Comparison of ENCODE assay signal across 24 cellular contexts in genomic region chr14:105501504-105502291, GRCh38. TPM values are rescaled to one million over a fixed set of nuclear protein-coding genes. Genes with fewer than 3 reads are reported as not detected.
A peak's percentile ranks its signal among the peaks of the same experiment; 100 is the strongest.
DNase-seq lines count a peak whose midpoint lies in the region; ATAC-seq, FAIRE-seq and TF ChIP-seq lines count a peak whose summit lies in the region.
"Had no signal": no experiment of that assay in that cellular context is flagged by ENCODE, and none has a peak within 500 bp of the region (broad histone marks: within the 10 kb centered on the region; RNA-seq: fewer than 3 reads in every experiment).

No MANE protein-coding gene starts in this region.

- in situ Hi-C loops in K562 (cut with MboI), result no loop called here

- H3K79me2 ChIP-seq in K562 (ENCODE audit: control insufficient read depth, insufficient read depth, low read length), result no peaks in the 10 kb centered on the region

- no peaks in the 10 kb centered on the region for H3K36me3 Mint-ChIP-seq in CD4-positive, alpha-beta T cell (ENCODE audit: low read depth)

- H3K27ac ChIP-seq in CD4-positive, alpha-beta T cell (ENCODE audit: low read depth, low read length), result no peak overlapping the region
- no peak overlapping the region for H3K27ac ChIP-seq in K562 (ENCODE audit: extremely low read depth, low read depth, low read length)
- H3K27ac ChIP-seq: HL-60, KMS-11 had no signal

- H3K4me3 Mint-ChIP-seq in CD4-positive, alpha-beta T cell, result no peak overlapping the region
- H3K4me3 Mint-ChIP-seq: H9 had no signal

- H3K27me3 Mint-ChIP-seq in CD4-positive, alpha-beta T cell, result no peaks in the 10 kb centered on the region

- TF ChIP-seq CTCF in CD4-positive, alpha-beta T cell (IDR thresholded peaks at IDR 0.05), result no peak
- TF ChIP-seq CTCF in K562 (IDR thresholded peaks at IDR 0.05 in 2 of 3, conservative IDR thresholded peaks at IDR 0.05 in 1 of 3; ENCODE audit: insufficient read depth in 2 of 3, low read depth in 1 of 3, low read length in 3 of 3) (no peak), foreskin fibroblast (IDR thresholded peaks at IDR 0.05; ENCODE audit: low read depth, low read length) (no peak)

- no peak for FAIRE-seq in K562 (lab: Jason Lieb, UNC)
- FAIRE-seq: D721Med, RCC 7860 had no signal

- peaks cover 0 to 39% of the 10 kb centered on the region in 2 experiments; a peak in 2 of 5 replicates for H3K4me1 ChIP-seq in K562 (replicated peaks in 1 of 2; ENCODE audit: control insufficient read depth in 2 of 2, insufficient read depth in 2 of 2, low read length in 2 of 2)

- CTCF ChIA-PET in CD4-positive, alpha-beta T cell (lab: Charles Lee), result interaction anchor here (1.7 to 2.0 kb wide), 2 partner anchors 11 to 21 kb away, joined by 5 to 6 read pairs; partner anchors contain the start of gene TEDC1
- CTCF ChIA-PET in K562 (lab: Yijun Ruan, JAX; ENCODE audit: low intra/inter-chr PET ratio), result no interaction called here

- WGBS in K562 (ENCODE audit: insufficient coverage, low coverage, missing lambda C conversion rate), result 62% methylated on average over 6 of the region's 13 CpGs

- no peak for TF ChIP-seq POLR2A in K562 (conservative IDR thresholded peaks at IDR 0.05)

- H2AFZ ChIP-seq in K562 (ENCODE audit: low read depth, low read length), result no peak overlapping the region

- H3K9ac ChIP-seq in K562 (ENCODE audit: insufficient read depth in 1 of 2, low read depth in 2 of 2, low read length in 2 of 2), result no peak overlapping the region
- H3K9ac ChIP-seq: KMS-11 had no signal

- intact Hi-C loops in CD4-positive, alpha-beta T cell (cut with DNase I, micrococcal nuclease), result no loop called here
- intact Hi-C loops in K562 (cut with micrococcal nuclease) (no loop called here), posterior vena cava (cut with DNase I) (no loop called here)

- BruUV-seq in K562 (replicated peaks; lab: Mats Ljungman, UMichigan), result no TSS peak

- no peaks in the 10 kb centered on the region for H3K36me3 ChIP-seq in H7 (replicated peaks; ENCODE audit: control insufficient read depth, insufficient read depth, low read length)
- H3K36me3 ChIP-seq in K562 (ENCODE audit: control insufficient read depth, insufficient read depth, low read length), result no peaks in the 10 kb centered on the region

- no peaks in the 10 kb centered on the region for H3K9me1 ChIP-seq in K562 (ENCODE audit: control insufficient read depth, insufficient read depth, low read length)

- no peaks in the 10 kb centered on the region for H3K9me3 Mint-ChIP-seq in CD4-positive, alpha-beta T cell
- H3K9me3 Mint-ChIP-seq: CD8-positive, alpha-beta memory T cell had no signal

- no peaks in the 10 kb centered on the region for H3K27me3 ChIP-seq in CD4-positive, alpha-beta T cell (ENCODE audit: control insufficient read depth, insufficient read depth, low read length)
- H3K27me3 ChIP-seq in H7 (ENCODE audit: control insufficient read depth, insufficient read depth, low read length), result no peaks in the 10 kb centered on the region
- peaks cover 0 to 12% of the 10 kb centered on the region in 2 experiments; a peak in 2 of 5 replicates for H3K27me3 ChIP-seq in K562 (ENCODE audit: control insufficient read depth in 2 of 2, insufficient read depth in 2 of 2, low read length in 2 of 2)
- H3K27me3 ChIP-seq: BLaER1 treated with 17β-estradiol and CSF1 and Interleukin-3, amounts not matched to agents 10 nM and 100 nM had no signal

- H3K4me2 ChIP-seq in K562 (ENCODE audit: insufficient read depth, low read length), result no peak overlapping the region
- H3K4me2 ChIP-seq: KMS-11 had no signal

- H3K27ac Mint-ChIP-seq in CD4-positive, alpha-beta T cell, result peak overlapping the region; percentile 65

- H3K4me3 ChIP-seq in H7 (ENCODE audit: insufficient read depth, low read depth, low read length), result no peak overlapping the region
- H3K4me3 ChIP-seq in K562, result no peak overlapping the region
- H3K4me3 ChIP-seq in foreskin fibroblast (ENCODE audit: low read depth in 1 of 2, low read length in 2 of 2), result no peak overlapping the region
- H3K4me3 ChIP-seq: BLaER1 treated with 17β-estradiol and CSF1 and Interleukin-3, amounts not matched to agents 10 nM and 100 nM had no signal

- no peak for DNase-seq in CD4-positive, alpha-beta T cell
- DNase-seq in H7 (peak; percentile 33), K562 (ENCODE audit: extremely low read depth in 1 of 4, low spot score in 3 of 4) (no peak), posterior vena cava (ENCODE audit: low spot score) (peak; percentile 64), foreskin fibroblast (no peak), COLO668 (lab: John Stamatoyannopoulos, UW; ENCODE audit: unreplicated experiment) (no peak)
- DNase-seq: DMS53, GF-D8, H9, MV-4-11, NCI-H1694, NCI-H2081, NCI-H2171, NCI-H446, NCI-H526, OCI-M1, SHP77 had no signal

- no peak for TF ChIP-seq EP300 in K562 (IDR thresholded peaks at IDR 0.05; ENCODE audit: low read length)

- H4K20me1 ChIP-seq in K562 (replicated peaks; ENCODE audit: control insufficient read depth, insufficient read depth, low read length), result no peaks in the 10 kb centered on the region

- H3K4me1 Mint-ChIP-seq in CD4-positive, alpha-beta T cell (ENCODE audit: low read depth), result no peaks in the 10 kb centered on the region
- H3K4me1 Mint-ChIP-seq: CD8-positive, alpha-beta memory T cell had no signal

- H3K9me3 ChIP-seq in CD4-positive, alpha-beta T cell (ENCODE audit: control insufficient read depth, low read length), result no peaks in the 10 kb centered on the region
- no peaks in the 10 kb centered on the region for H3K9me3 ChIP-seq in K562 (replicated peaks; ENCODE audit: control insufficient read depth, insufficient read depth, low read depth, low read length)
- H3K9me3 ChIP-seq: BLaER1 treated with 17β-estradiol and CSF1 and Interleukin-3, amounts not matched to agents 10 nM and 100 nM had no signal

- no peak for TF ChIP-seq RAD21 in K562 (CRISPR knock-in tag; conservative IDR thresholded peaks at IDR 0.05 in 1 of 2, IDR thresholded peaks at IDR 0.05 in 1 of 2)

- POLR2A ChIA-PET in CD4-positive, alpha-beta T cell (lab: Charles Lee), result no interaction called here
- POLR2A ChIA-PET in K562 (lab: Yijun Ruan, JAX), result interaction anchor here (3.1 kb wide), 1 partner anchor 9 kb away, joined by 15 read pairs; no protein-coding TSS in a partner anchor

- ATAC-seq in CD4-positive, alpha-beta T cell (ENCODE audit: poor library complexity), result no peak
- ATAC-seq in K562 (no peak), HG03097 (IDR thresholded peaks at IDR 0.05; ENCODE audit: low FRiP score, unreplicated experiment) (no peak)

RNA-seq across cellular contexts. Expression of gene TEDC1, which starts 10.7 kb away (rescaled TPM):
- 100 to 1,000 TPM; 102 to 108 TPM for total RNA-seq in CD4-positive, alpha-beta T cell
- 24.5 and 28.5 TPM in 2 replicates for total RNA-seq in H7 (2014; rRNA removed; shearing (Covaris generic))
- 5.0 and 22.4 TPM in 2 replicates for total RNA-seq in K562 (2011; cell fraction: chromatin; rRNA removed; ENCODE audit: low replicate concordance)
- total RNA-seq in K562 (2011; cell fraction: nucleolus; rRNA removed), result 19.2 and 23.0 TPM in 2 replicates
- total RNA-seq in K562 (2011; cell fraction: nucleoplasm; rRNA removed), result 7.6 and 10.1 TPM in 2 replicates
- total RNA-seq in K562 (2014; rRNA removed) (26.4 and 28.3 TPM in 2 replicates), K562 (2014; rRNA removed; fragmentation: Illumina TruSeq; extraction: Trizol) (0.64 and 0.84 TPM in 2 replicates), K562 (2015; rRNA removed; fragmentation: Illumina TruSeq; extraction: Trizol) (6.6 and 8.8 TPM in 2 replicates), K562 (2021) (20.1 and 25.7 TPM in 2 replicates), posterior vena cava (10 to 100 TPM in 1 of 2 donors, 1 to 10 TPM in 1; 7.9 to 15.4 TPM)
- polyA plus RNA-seq in K562 (2011; rRNA removed) (5.9 and 6.6 TPM in 2 replicates), K562 (2014; fragmentation: Illumina TruSeq; extraction: Trizol) (1.2 and 6.8 TPM in 2 replicates), K562 (2014; fragmentation: Nextera tagmentation; extraction: Ambion mirVana) (under 1 TPM; 0.21 to 0.25 TPM), K562 (2014; rRNA removed) (18.9 and 19.4 TPM in 2 replicates)
- polyA plus RNA-seq in K562 (2011; cell fraction: cytosol; rRNA removed), result 7.3 and 21.3 TPM in 2 replicates
- 19.1 and 36.6 TPM in 2 replicates for polyA plus RNA-seq in K562 (2011; cell fraction: nucleus; rRNA removed)
- polyA plus RNA-seq in K562 (2012), result 12.3 and 15.1 TPM in 2 replicates
- polyA minus RNA-seq in K562 (2011; rRNA and poly(A)+ RNA removed), result 0.99 and 1.6 TPM in 2 replicates
- polyA minus RNA-seq in K562 (2011; cell fraction: cytosol; rRNA and poly(A)+ RNA removed), result 7.5 and 8.6 TPM in 2 replicates
- 10.3 and 11.8 TPM in 2 replicates for polyA minus RNA-seq in K562 (2011; cell fraction: nucleus; rRNA and poly(A)+ RNA removed)

RNA-seq across cellular contexts. Expression of gene CRIP1, which starts 15.0 kb away (rescaled TPM):
- total RNA-seq in CD4-positive, alpha-beta T cell, result 100 to 1,000 TPM; 250 to 258 TPM
- total RNA-seq in H7 (2014; rRNA removed; shearing (Covaris generic)), result 0.96 and 5.4 TPM in 2 replicates
- total RNA-seq in K562 (2011; cell fraction: chromatin; rRNA removed; ENCODE audit: low replicate concordance), result not detected in 2 replicates
- total RNA-seq in K562 (2011; cell fraction: nucleolus; rRNA removed), result not detected in 2 replicates
- total RNA-seq in K562 (2011; cell fraction: nucleoplasm; rRNA removed), result 0.29 TPM in 1 of 2 replicates, not detected in the other
- total RNA-seq in K562 (2014; rRNA removed), result not detected in 2 replicates
- not detected in 2 replicates for total RNA-seq in K562 (2014; rRNA removed; fragmentation: Illumina TruSeq; extraction: Trizol)
- not detected in 2 replicates for total RNA-seq in K562 (2015; rRNA removed; fragmentation: Illumina TruSeq; extraction: Trizol)
- 0.58 and 0.98 TPM in 2 replicates for total RNA-seq in K562 (2021)
- polyA plus RNA-seq in K562 (2011; rRNA removed), result 0.14 and 0.23 TPM in 2 replicates
- polyA plus RNA-seq in K562 (2011; cell fraction: cytosol; rRNA removed), result 0.31 and 0.46 TPM in 2 replicates
- polyA plus RNA-seq in K562 (2011; cell fraction: nucleus; rRNA removed), result 0.21 and 1.1 TPM in 2 replicates
- 0.72 TPM in 1 of 2 replicates, not detected in the other for polyA plus RNA-seq in K562 (2012)
- polyA plus RNA-seq in K562 (2014; fragmentation: Illumina TruSeq; extraction: Trizol), result not detected in 2 replicates
- polyA plus RNA-seq in K562 (2014; fragmentation: Nextera tagmentation; extraction: Ambion mirVana), result not detected
- polyA plus RNA-seq in K562 (2014; rRNA removed), result 0.11 TPM in 1 of 2 replicates, not detected in the other
- polyA minus RNA-seq in K562 (2011; rRNA and poly(A)+ RNA removed), result not detected in 2 replicates
- 3.2 and 9.9 TPM in 2 replicates for polyA minus RNA-seq in K562 (2011; cell fraction: cytosol; rRNA and poly(A)+ RNA removed)
- polyA minus RNA-seq in K562 (2011; cell fraction: nucleus; rRNA and poly(A)+ RNA removed), result 0.78 and 1.5 TPM in 2 replicates
- 100 to 1,000 TPM; 122 to 285 TPM for total RNA-seq in posterior vena cava

RNA-seq across cellular contexts. Expression of gene TMEM121, which starts 24.7 kb away (rescaled TPM):
- total RNA-seq in CD4-positive, alpha-beta T cell, result 1 to 10 TPM; 1.6 to 1.7 TPM
- 0.67 and 0.80 TPM in 2 replicates for total RNA-seq in H7 (2014; rRNA removed; shearing (Covaris generic))
- not detected in 2 replicates for total RNA-seq in K562 (2011; cell fraction: chromatin; rRNA removed; ENCODE audit: low replicate concordance)
- total RNA-seq in K562 (2011; cell fraction: nucleolus; rRNA removed), result 0.39 TPM in 1 of 2 replicates, not detected in the other
- not detected in 2 replicates for total RNA-seq in K562 (2011; cell fraction: nucleoplasm; rRNA removed)
- total RNA-seq in K562 (2014; rRNA removed) (0.36 TPM in 1 of 2 replicates, not detected in the other), K562 (2014; rRNA removed; fragmentation: Illumina TruSeq; extraction: Trizol) (not detected in 2 replicates), K562 (2015; rRNA removed; fragmentation: Illumina TruSeq; extraction: Trizol) (not detected in 2 replicates), K562 (2021) (0.31 TPM in 1 of 2 replicates, not detected in the other), posterior vena cava (1 to 10 TPM; 1.9 to 2.2 TPM)
- polyA plus RNA-seq in K562 (2011; rRNA removed) (0.09 TPM in 1 of 2 replicates, not detected in the other), K562 (2014; fragmentation: Illumina TruSeq; extraction: Trizol) (not detected in 2 replicates), K562 (2014; fragmentation: Nextera tagmentation; extraction: Ambion mirVana) (not detected), K562 (2014; rRNA removed) (not detected in 2 replicates)
- 0.04 and 0.55 TPM in 2 replicates for polyA plus RNA-seq in K562 (2011; cell fraction: cytosol; rRNA removed)
- 0.13 TPM in 1 of 2 replicates, not detected in the other for polyA plus RNA-seq in K562 (2011; cell fraction: nucleus; rRNA removed)
- 0.12 TPM in 1 of 2 replicates, not detected in the other for polyA plus RNA-seq in K562 (2012)
- polyA minus RNA-seq in K562 (2011; rRNA and poly(A)+ RNA removed), result not detected in 2 replicates
- not detected in 2 replicates for polyA minus RNA-seq in K562 (2011; cell fraction: cytosol; rRNA and poly(A)+ RNA removed)
- 0.33 and 0.40 TPM in 2 replicates for polyA minus RNA-seq in K562 (2011; cell fraction: nucleus; rRNA and poly(A)+ RNA removed)

RNA-seq across cellular contexts. Expression of gene CRIP2, which starts 27.1 kb away (rescaled TPM):
- total RNA-seq in CD4-positive, alpha-beta T cell, result 10 to 100 TPM; 62.5 to 68.3 TPM
- total RNA-seq in H7 (2014; rRNA removed; shearing (Covaris generic)), result 3.7 and 8.7 TPM in 2 replicates
- total RNA-seq in K562 (2011; cell fraction: chromatin; rRNA removed; ENCODE audit: low replicate concordance), result 2.6 TPM in 1 of 2 replicates, not detected in the other
- total RNA-seq in K562 (2011; cell fraction: nucleolus; rRNA removed), result 0.53 and 1.7 TPM in 2 replicates
- 1.2 and 1.5 TPM in 2 replicates for total RNA-seq in K562 (2011; cell fraction: nucleoplasm; rRNA removed)
- 1.7 and 2.0 TPM in 2 replicates for total RNA-seq in K562 (2014; rRNA removed)
- total RNA-seq in K562 (2014; rRNA removed; fragmentation: Illumina TruSeq; extraction: Trizol), result not detected in 2 replicates
- total RNA-seq in K562 (2015; rRNA removed; fragmentation: Illumina TruSeq; extraction: Trizol), result 0.33 and 0.34 TPM in 2 replicates
- 1.2 and 1.7 TPM in 2 replicates for total RNA-seq in K562 (2021)
- 1.0 and 2.2 TPM in 2 replicates for polyA plus RNA-seq in K562 (2011; rRNA removed)
- polyA plus RNA-seq in K562 (2011; cell fraction: cytosol; rRNA removed), result 4.4 and 9.0 TPM in 2 replicates
- polyA plus RNA-seq in K562 (2011; cell fraction: nucleus; rRNA removed), result 4.8 and 11.0 TPM in 2 replicates
- polyA plus RNA-seq in K562 (2012), result 1.4 and 1.9 TPM in 2 replicates
- polyA plus RNA-seq in K562 (2014; fragmentation: Illumina TruSeq; extraction: Trizol), result 0.18 and 0.51 TPM in 2 replicates
- polyA plus RNA-seq in K562 (2014; fragmentation: Nextera tagmentation; extraction: Ambion mirVana), result under 1 TPM; 0.25 to 0.27 TPM
- 0.16 and 1.2 TPM in 2 replicates for polyA plus RNA-seq in K562 (2014; rRNA removed)
- 0.39 TPM in 1 of 2 replicates, not detected in the other for polyA minus RNA-seq in K562 (2011; rRNA and poly(A)+ RNA removed)
- polyA minus RNA-seq in K562 (2011; cell fraction: cytosol; rRNA and poly(A)+ RNA removed), result 1.2 and 2.0 TPM in 2 replicates
- polyA minus RNA-seq in K562 (2011; cell fraction: nucleus; rRNA and poly(A)+ RNA removed), result 0.67 and 0.94 TPM in 2 replicates
- 100 to 1,000 TPM; 187 to 199 TPM for total RNA-seq in posterior vena cava

Comparison
In these comparisons a context has a peak if more than half of its experiments do, and no peak if none do; other contexts are left out.
1. DNase-seq: peak in H7 (single experiment) and posterior vena cava (single experiment); none in CD4-positive, alpha-beta T cell (0 of 10), K562 (0 of 4), foreskin fibroblast (0 of 2) and COLO668 (single experiment).
2. RNA of gene CRIP1, which starts 15.0 kb away (total RNA-seq): 122 to 285 TPM in posterior vena cava and 250 to 258 TPM in CD4-positive, alpha-beta T cell; 0.96 to 5.4 TPM in H7 and 0.29 to 0.98 TPM in K562; every median in the first group is over 10 times any median in the second.